ENCODE assay signal across 1 cellular context in genomic region chr4:56544573-56545131, GRCh38.
TF ChIP-seq lines count a peak whose summit lies in the region.

No MANE protein-coding gene starts in this region.

TF ChIP-seq in GM12878, 131 proteins besides CTCF, POLR2A, EP300 and RAD21 (continued from another document):
- no peak for TF ChIP-seq ATF3 (IDR thresholded peaks at IDR 0.05; ENCODE audit: borderline replicate concordance, extremely low read depth, low read depth, low read length)
- TF ChIP-seq, protein P1, sequence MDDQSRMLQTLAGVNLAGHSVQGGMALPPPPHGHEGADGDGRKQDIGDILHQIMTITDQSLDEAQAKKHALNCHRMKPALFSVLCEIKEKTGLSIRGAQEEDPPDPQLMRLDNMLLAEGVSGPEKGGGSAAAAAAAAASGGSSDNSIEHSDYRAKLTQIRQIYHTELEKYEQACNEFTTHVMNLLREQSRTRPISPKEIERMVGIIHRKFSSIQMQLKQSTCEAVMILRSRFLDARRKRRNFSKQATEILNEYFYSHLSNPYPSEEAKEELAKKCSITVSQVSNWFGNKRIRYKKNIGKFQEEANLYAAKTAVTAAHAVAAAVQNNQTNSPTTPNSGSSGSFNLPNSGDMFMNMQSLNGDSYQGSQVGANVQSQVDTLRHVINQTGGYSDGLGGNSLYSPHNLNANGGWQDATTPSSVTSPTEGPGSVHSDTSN (IDR thresholded peaks at IDR 0.05; ENCODE audit: insufficient replicate concordance, low read depth, low read length), result no peak
- TF ChIP-seq TCF3 (IDR thresholded peaks at IDR 0.05; ENCODE audit: borderline replicate concordance, insufficient read depth, low read depth, low read length), result peak; percentile 84; the same call in 1 of the 2 replicates
- 0 out of 3 replicates have a peak, but pooled peaks have one; percentile 22 for TF ChIP-seq POU2F2 (IDR thresholded peaks at IDR 0.05; ENCODE audit: borderline replicate concordance, low read depth, low read length)
- no peak for TF ChIP-seq MTA3 (IDR thresholded peaks at IDR 0.05; ENCODE audit: borderline replicate concordance, low read length)
- TF ChIP-seq SMC3 (IDR thresholded peaks at IDR 0.05; ENCODE audit: borderline replicate concordance, low read length), result peak; percentile 71; the same call in 1 of the 2 replicates
- no peak for TF ChIP-seq ZNF24 (IDR thresholded peaks at IDR 0.05)
- no peak for TF ChIP-seq MEF2A (IDR thresholded peaks at IDR 0.05; ENCODE audit: insufficient read depth, low read depth, low read length)
- peak; percentile 78 for TF ChIP-seq YY1 (IDR thresholded peaks at IDR 0.05; ENCODE audit: low read depth, low read length)
- TF ChIP-seq IRF4 (IDR thresholded peaks at IDR 0.05; ENCODE audit: low read depth, low read length), result 0 out of 2 replicates have a peak, but pooled peaks have one; percentile 15
- peak; percentile 46; the same call in 1 of the 2 replicates for TF ChIP-seq RFX5 (IDR thresholded peaks at IDR 0.05; ENCODE audit: low read depth, low read length)
- TF ChIP-seq ATF7 (IDR thresholded peaks at IDR 0.05; ENCODE audit: low read depth), result 0 out of 2 replicates have a peak, but pooled peaks have one; percentile 14
- TF ChIP-seq IKZF2 (IDR thresholded peaks at IDR 0.05), result no peak
- TF ChIP-seq SUZ12 (IDR thresholded peaks at IDR 0.05; ENCODE audit: unreplicated experiment), result no peak
- TF ChIP-seq SMAD1 (IDR thresholded peaks at IDR 0.05; ENCODE audit: low read depth, partially characterized antibody), result no peak
- TF ChIP-seq PML (IDR thresholded peaks at IDR 0.05; ENCODE audit: low read length), result no peak
- peak; percentile 70; the same call in 1 of the 2 replicates for TF ChIP-seq ZNF592 (IDR thresholded peaks at IDR 0.05)
- TF ChIP-seq TCF12 (IDR thresholded peaks at IDR 0.05; ENCODE audit: low read depth, low read length), result peak; percentile 80; the same call in 1 of the 2 replicates
- TF ChIP-seq ZNF207 (IDR thresholded peaks at IDR 0.05; ENCODE audit: borderline replicate concordance), result peak; percentile 67; the same call in 1 of the 2 replicates
- peak; percentile 66; the same call in 1 of the 2 replicates for TF ChIP-seq RB1 (IDR thresholded peaks at IDR 0.05; ENCODE audit: borderline replicate concordance)
- TF ChIP-seq, protein P2, sequence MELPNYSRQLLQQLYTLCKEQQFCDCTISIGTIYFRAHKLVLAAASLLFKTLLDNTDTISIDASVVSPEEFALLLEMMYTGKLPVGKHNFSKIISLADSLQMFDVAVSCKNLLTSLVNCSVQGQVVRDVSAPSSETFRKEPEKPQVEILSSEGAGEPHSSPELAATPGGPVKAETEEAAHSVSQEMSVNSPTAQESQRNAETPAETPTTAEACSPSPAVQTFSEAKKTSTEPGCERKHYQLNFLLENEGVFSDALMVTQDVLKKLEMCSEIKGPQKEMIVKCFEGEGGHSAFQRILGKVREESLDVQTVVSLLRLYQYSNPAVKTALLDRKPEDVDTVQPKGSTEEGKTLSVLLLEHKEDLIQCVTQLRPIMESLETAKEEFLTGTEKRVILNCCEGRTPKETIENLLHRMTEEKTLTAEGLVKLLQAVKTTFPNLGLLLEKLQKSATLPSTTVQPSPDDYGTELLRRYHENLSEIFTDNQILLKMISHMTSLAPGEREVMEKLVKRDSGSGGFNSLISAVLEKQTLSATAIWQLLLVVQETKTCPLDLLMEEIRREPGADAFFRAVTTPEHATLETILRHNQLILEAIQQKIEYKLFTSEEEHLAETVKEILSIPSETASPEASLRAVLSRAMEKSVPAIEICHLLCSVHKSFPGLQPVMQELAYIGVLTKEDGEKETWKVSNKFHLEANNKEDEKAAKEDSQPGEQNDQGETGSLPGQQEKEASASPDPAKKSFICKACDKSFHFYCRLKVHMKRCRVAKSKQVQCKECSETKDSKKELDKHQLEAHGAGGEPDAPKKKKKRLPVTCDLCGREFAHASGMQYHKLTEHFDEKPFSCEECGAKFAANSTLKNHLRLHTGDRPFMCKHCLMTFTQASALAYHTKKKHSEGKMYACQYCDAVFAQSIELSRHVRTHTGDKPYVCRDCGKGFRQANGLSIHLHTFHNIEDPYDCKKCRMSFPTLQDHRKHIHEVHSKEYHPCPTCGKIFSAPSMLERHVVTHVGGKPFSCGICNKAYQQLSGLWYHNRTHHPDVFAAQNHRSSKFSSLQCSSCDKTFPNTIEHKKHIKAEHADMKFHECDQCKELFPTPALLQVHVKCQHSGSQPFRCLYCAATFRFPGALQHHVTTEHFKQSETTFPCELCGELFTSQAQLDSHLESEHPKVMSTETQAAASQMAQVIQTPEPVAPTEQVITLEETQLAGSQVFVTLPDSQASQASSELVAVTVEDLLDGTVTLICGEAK (IDR thresholded peaks at IDR 0.05; ENCODE audit: borderline replicate concordance), result no peak
- TF ChIP-seq RAD51 (IDR thresholded peaks at IDR 0.05), result no peak
- peak; percentile 40 for TF ChIP-seq IKZF1 (conservative IDR thresholded peaks at IDR 0.05)
- peak; percentile 33 to 65; a peak in 3 of 4 replicates for TF ChIP-seq BHLHE40 (IDR thresholded peaks at IDR 0.05; ENCODE audit: borderline replicate concordance in 1 of 2, low read depth in 2 of 2, low read length in 1 of 2)
